ENCODE assay signal across 1 cellular context in the genomic region with DNA sequence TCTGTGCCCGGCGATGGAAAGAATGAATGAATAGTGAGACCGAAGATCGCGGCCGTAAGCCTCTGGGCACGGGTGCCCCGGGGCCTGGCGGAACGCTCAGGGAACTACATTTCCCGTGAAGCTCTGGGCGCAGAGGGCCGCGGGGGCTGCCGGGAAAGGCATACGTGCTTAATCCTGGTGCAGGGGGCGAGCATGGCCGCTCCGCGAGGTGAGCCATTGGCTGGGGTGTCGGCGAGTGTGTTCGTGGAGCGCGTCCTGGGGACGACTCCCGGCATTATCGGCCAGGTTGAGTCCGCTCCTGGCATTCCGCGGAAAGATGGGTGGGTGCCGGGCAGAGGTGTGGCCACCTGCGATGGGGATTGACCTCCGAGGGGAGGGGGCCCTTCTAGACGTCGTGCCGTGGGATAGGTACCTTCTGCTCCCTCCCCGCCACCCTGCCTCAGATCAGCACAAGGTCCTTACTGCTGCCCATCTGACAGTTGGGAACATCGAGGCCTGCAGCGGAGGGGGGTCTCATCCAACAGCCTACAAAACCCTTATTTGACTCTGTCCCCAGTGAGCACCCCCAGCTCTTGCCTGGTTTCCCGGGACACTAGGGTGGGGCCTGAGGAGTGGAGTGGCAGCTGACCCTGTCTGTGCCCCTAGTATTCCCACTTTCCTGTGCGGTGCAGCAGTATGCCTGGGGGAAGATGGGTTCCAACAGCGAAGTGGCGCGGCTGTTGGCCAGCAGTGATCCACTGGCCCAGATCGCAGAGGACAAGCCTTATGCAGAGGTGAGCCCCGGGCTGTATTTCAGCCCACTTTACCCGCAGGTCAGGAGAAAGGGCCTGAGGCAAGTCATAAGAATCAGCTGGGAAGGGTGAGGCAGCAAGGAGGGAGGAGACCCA.
TF ChIP-seq lines count a peak whose summit lies in the region.

A gene with protein sequence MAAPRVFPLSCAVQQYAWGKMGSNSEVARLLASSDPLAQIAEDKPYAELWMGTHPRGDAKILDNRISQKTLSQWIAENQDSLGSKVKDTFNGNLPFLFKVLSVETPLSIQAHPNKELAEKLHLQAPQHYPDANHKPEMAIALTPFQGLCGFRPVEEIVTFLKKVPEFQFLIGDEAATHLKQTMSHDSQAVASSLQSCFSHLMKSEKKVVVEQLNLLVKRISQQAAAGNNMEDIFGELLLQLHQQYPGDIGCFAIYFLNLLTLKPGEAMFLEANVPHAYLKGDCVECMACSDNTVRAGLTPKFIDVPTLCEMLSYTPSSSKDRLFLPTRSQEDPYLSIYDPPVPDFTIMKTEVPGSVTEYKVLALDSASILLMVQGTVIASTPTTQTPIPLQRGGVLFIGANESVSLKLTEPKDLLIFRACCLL (plus strand): TSS at position 161 of the 887 bp plus-strand sequence. CDS start 32 bp downstream, at position 193.

TF ChIP-seq in GM12878, 131 proteins besides CTCF, POLR2A, EP300 and RAD21 (continued from another document and continues in another):
- peak; percentile 60 for TF ChIP-seq RELB (IDR thresholded peaks at IDR 0.05; ENCODE audit: low read depth)
- peak; percentile 93 for TF ChIP-seq CREM (IDR thresholded peaks at IDR 0.05; ENCODE audit: low read depth)
- peak; percentile 95 for TF ChIP-seq MXI1 (IDR thresholded peaks at IDR 0.05; ENCODE audit: low read depth, low read length)
- peak; percentile 21; the same call in 1 of the 2 replicates for TF ChIP-seq MTA2 (IDR thresholded peaks at IDR 0.05; ENCODE audit: low read depth)
- no peak for TF ChIP-seq PKNOX1 (IDR thresholded peaks at IDR 0.05)
- TF ChIP-seq CREB1 (IDR thresholded peaks at IDR 0.05; ENCODE audit: low read depth), result peak; percentile 90
- no peak for TF ChIP-seq PBX3 (IDR thresholded peaks at IDR 0.05; ENCODE audit: insufficient replicate concordance, low read depth, low read length)
- peak; percentile 59 for TF ChIP-seq SREBF1 (IDR thresholded peaks at IDR 0.05; ENCODE audit: low read length)
- peak; percentile 74 for TF ChIP-seq MAX (IDR thresholded peaks at IDR 0.05; ENCODE audit: low read depth, low read length)
- peak; percentile 75; the same call in 1 of the 2 replicates for TF ChIP-seq LARP7 (IDR thresholded peaks at IDR 0.05)
- TF ChIP-seq GATAD2B (conservative IDR thresholded peaks at IDR 0.05; ENCODE audit: low read depth), result peak; percentile 67; the same call in 1 of the 2 replicates
- TF ChIP-seq MEF2A (IDR thresholded peaks at IDR 0.05; ENCODE audit: insufficient read depth, low read depth, low read length), result no peak
- TF ChIP-seq E2F4 (IDR thresholded peaks at IDR 0.05; ENCODE audit: low read depth, low read length), result no peak
- 0 out of 2 replicates have a peak, but pooled peaks have one; percentile 26 for TF ChIP-seq SREBF2 (IDR thresholded peaks at IDR 0.05; ENCODE audit: low read length)
- no peak for TF ChIP-seq CHD4 (IDR thresholded peaks at IDR 0.05)
- TF ChIP-seq RELA (IDR thresholded peaks at IDR 0.05; ENCODE audit: borderline replicate concordance, partially characterized antibody), result peak; percentile 64
- peak; percentile 83; the same call in 1 of the 2 replicates for TF ChIP-seq MLLT1 (IDR thresholded peaks at IDR 0.05)
- no peak for TF ChIP-seq KDM1A (IDR thresholded peaks at IDR 0.05; ENCODE audit: borderline replicate concordance)
- no peak for TF ChIP-seq SMAD1 (IDR thresholded peaks at IDR 0.05; ENCODE audit: low read depth, partially characterized antibody)
- no peak for TF ChIP-seq YBX1 (IDR thresholded peaks at IDR 0.05)
- TF ChIP-seq, protein P1, sequence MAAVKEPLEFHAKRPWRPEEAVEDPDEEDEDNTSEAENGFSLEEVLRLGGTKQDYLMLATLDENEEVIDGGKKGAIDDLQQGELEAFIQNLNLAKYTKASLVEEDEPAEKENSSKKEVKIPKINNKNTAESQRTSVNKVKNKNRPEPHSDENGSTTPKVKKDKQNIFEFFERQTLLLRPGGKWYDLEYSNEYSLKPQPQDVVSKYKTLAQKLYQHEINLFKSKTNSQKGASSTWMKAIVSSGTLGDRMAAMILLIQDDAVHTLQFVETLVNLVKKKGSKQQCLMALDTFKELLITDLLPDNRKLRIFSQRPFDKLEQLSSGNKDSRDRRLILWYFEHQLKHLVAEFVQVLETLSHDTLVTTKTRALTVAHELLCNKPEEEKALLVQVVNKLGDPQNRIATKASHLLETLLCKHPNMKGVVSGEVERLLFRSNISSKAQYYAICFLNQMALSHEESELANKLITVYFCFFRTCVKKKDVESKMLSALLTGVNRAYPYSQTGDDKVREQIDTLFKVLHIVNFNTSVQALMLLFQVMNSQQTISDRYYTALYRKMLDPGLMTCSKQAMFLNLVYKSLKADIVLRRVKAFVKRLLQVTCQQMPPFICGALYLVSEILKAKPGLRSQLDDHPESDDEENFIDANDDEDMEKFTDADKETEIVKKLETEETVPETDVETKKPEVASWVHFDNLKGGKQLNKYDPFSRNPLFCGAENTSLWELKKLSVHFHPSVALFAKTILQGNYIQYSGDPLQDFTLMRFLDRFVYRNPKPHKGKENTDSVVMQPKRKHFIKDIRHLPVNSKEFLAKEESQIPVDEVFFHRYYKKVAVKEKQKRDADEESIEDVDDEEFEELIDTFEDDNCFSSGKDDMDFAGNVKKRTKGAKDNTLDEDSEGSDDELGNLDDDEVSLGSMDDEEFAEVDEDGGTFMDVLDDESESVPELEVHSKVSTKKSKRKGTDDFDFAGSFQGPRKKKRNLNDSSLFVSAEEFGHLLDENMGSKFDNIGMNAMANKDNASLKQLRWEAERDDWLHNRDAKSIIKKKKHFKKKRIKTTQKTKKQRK (IDR thresholded peaks at IDR 0.05; ENCODE audit: low read depth, low read length), result no peak
- peak in 1 of 2 experiments; percentile 40; a peak in 1 of 3 replicates for TF ChIP-seq EGR1 (IDR thresholded peaks at IDR 0.05; ENCODE audit: borderline replicate concordance in 1 of 2, low read depth in 2 of 2, low read length in 2 of 2)
- peak; percentile 1; the same call in 1 of the 2 replicates for TF ChIP-seq ATF3 (IDR thresholded peaks at IDR 0.05; ENCODE audit: borderline replicate concordance, extremely low read depth, low read depth, low read length)
- TF ChIP-seq TCF12 (IDR thresholded peaks at IDR 0.05; ENCODE audit: low read depth, low read length), result peak; percentile 60; the same call in 1 of the 2 replicates
- TF ChIP-seq, protein P2, sequence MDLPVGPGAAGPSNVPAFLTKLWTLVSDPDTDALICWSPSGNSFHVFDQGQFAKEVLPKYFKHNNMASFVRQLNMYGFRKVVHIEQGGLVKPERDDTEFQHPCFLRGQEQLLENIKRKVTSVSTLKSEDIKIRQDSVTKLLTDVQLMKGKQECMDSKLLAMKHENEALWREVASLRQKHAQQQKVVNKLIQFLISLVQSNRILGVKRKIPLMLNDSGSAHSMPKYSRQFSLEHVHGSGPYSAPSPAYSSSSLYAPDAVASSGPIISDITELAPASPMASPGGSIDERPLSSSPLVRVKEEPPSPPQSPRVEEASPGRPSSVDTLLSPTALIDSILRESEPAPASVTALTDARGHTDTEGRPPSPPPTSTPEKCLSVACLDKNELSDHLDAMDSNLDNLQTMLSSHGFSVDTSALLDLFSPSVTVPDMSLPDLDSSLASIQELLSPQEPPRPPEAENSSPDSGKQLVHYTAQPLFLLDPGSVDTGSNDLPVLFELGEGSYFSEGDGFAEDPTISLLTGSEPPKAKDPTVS (IDR thresholded peaks at IDR 0.05; ENCODE audit: low read depth, low read length), result no peak
- TF ChIP-seq, protein P3, sequence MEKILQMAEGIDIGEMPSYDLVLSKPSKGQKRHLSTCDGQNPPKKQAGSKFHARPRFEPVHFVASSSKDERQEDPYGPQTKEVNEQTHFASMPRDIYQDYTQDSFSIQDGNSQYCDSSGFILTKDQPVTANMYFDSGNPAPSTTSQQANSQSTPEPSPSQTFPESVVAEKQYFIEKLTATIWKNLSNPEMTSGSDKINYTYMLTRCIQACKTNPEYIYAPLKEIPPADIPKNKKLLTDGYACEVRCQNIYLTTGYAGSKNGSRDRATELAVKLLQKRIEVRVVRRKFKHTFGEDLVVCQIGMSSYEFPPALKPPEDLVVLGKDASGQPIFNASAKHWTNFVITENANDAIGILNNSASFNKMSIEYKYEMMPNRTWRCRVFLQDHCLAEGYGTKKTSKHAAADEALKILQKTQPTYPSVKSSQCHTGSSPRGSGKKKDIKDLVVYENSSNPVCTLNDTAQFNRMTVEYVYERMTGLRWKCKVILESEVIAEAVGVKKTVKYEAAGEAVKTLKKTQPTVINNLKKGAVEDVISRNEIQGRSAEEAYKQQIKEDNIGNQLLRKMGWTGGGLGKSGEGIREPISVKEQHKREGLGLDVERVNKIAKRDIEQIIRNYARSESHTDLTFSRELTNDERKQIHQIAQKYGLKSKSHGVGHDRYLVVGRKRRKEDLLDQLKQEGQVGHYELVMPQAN (conservative IDR thresholded peaks at IDR 0.05), result peak; percentile 86
- TF ChIP-seq, protein P4, sequence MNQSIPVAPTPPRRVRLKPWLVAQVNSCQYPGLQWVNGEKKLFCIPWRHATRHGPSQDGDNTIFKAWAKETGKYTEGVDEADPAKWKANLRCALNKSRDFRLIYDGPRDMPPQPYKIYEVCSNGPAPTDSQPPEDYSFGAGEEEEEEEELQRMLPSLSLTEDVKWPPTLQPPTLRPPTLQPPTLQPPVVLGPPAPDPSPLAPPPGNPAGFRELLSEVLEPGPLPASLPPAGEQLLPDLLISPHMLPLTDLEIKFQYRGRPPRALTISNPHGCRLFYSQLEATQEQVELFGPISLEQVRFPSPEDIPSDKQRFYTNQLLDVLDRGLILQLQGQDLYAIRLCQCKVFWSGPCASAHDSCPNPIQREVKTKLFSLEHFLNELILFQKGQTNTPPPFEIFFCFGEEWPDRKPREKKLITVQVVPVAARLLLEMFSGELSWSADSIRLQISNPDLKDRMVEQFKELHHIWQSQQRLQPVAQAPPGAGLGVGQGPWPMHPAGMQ (IDR thresholded peaks at IDR 0.05; ENCODE audit: borderline replicate concordance), result no peak
- TF ChIP-seq CBX5 (IDR thresholded peaks at IDR 0.05; ENCODE audit: low read depth), result no peak
- TF ChIP-seq BACH1 (IDR thresholded peaks at IDR 0.05; ENCODE audit: borderline replicate concordance), result 0 out of 2 replicates have a peak, but pooled peaks have one; percentile 62
- TF ChIP-seq POU2F2 (IDR thresholded peaks at IDR 0.05; ENCODE audit: borderline replicate concordance, low read depth, low read length), result peak; percentile 81; the same call in 2 of the 3 replicates
- no peak for TF ChIP-seq SPI1 (IDR thresholded peaks at IDR 0.05; ENCODE audit: borderline replicate concordance, insufficient read depth, low read depth, low read length)
- no peak for TF ChIP-seq ZSCAN29 (IDR thresholded peaks at IDR 0.05)
- no peak for TF ChIP-seq NR2C2 (IDR thresholded peaks at IDR 0.05; ENCODE audit: borderline replicate concordance, control insufficient read depth, insufficient read length, low read depth)
- TF ChIP-seq IRF4 (IDR thresholded peaks at IDR 0.05; ENCODE audit: low read depth, low read length), result 0 out of 2 replicates have a peak, but pooled peaks have one; percentile 5
